In the genomic region with DNA sequence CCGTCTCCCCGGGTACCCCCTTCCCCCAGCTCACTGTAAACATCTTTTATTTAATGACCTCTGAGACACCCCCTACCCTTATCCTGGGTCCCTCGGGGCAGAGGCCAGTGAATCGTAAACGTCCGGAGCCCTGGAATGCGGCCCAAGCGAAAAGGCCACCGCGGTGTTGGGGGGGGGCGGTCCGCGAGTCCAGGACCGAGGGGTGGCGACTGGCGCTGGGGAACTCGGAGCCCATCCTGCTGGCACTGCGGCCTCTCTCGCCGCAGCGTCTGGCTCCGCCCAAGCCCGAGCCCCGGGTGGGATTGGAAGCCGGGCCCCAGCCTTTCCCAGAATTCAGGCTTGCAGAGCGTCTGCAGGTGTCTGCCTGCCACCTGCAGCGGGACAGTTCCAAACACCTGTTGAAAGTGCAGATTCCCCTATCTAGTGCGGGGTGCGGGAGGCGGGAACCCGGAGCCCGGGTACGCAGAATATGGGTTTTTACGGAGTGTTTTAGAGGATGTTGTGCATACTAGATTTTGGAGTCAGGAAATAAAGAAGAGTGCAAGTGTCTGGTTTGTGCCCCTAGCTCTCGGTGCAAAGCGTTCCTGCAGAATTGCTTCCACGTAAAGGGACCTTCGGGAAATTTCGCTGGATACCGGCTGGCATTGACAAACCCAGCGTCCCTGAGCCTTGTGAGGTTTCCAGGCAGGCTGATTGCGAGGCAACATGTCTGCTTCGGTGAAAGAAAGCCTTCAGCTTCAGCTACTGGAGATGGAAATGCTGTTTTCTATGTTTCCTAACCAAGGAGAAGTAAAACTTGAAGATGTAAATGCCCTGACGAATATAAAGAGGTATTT, we compare ENCODE assay signal across 8 cellular contexts. TPM values are rescaled to one million over a fixed set of nuclear protein-coding genes. Genes with fewer than 3 reads are reported as not detected.
DNase-seq lines count a peak whose midpoint lies in the region; ATAC-seq and TF ChIP-seq lines count a peak whose summit lies in the region.

No MANE protein-coding gene starts in this region.

- H3K36me3 Mint-ChIP-seq in activated T-helper 2 cell treated with anti-CD3 and anti-CD28 coated beads, Interferon-gamma antibody, Interleukin-2, Interleukin-4, amounts not matched to agents 10 μg/mL and 5 μg/mL and 100 μg/mL, durations not matched to agents 14 hours and 24 hours and 36 hours (ENCODE audit: low read depth), result peaks cover 25% of the 10 kb centered on the region
- peaks cover 20% of the 10 kb centered on the region for H3K36me3 Mint-ChIP-seq in nephron (ENCODE audit: low read depth)

- no peak overlapping the region for H3K27ac Mint-ChIP-seq in activated T-helper 2 cell treated with anti-CD3 and anti-CD28 coated beads, Interferon-gamma antibody, Interleukin-2, Interleukin-4, amounts not matched to agents 10 μg/mL and 5 μg/mL and 100 μg/mL, durations not matched to agents 14 hours and 24 hours and 36 hours
- H3K27ac Mint-ChIP-seq in nephron, result peak overlapping the region in 2 of 3 experiments; percentile 33 to 45

- no peaks in the 10 kb centered on the region for H3K9me3 Mint-ChIP-seq in activated T-helper 2 cell treated with anti-CD3 and anti-CD28 coated beads, Interferon-gamma antibody, Interleukin-2, Interleukin-4, amounts not matched to agents 10 μg/mL and 5 μg/mL and 100 μg/mL, durations not matched to agents 14 hours and 24 hours and 36 hours
- H3K9me3 Mint-ChIP-seq in nephron, result no peaks in the 10 kb centered on the region

- H3K27me3 Mint-ChIP-seq in activated T-helper 2 cell treated with anti-CD3 and anti-CD28 coated beads, Interferon-gamma antibody, Interleukin-2, Interleukin-4, amounts not matched to agents 10 μg/mL and 5 μg/mL and 100 μg/mL, durations not matched to agents 14 hours and 24 hours and 36 hours (ENCODE audit: low read depth), result peaks cover 6% of the 10 kb centered on the region
- H3K27me3 Mint-ChIP-seq in nephron (ENCODE audit: low read depth), result no peaks in the 10 kb centered on the region

- TF ChIP-seq CTCF in 22Rv1 (IDR thresholded peaks at IDR 0.05) (no peak), GM12864 (IDR thresholded peaks at IDR 0.05; ENCODE audit: low read depth, low read length, missing control alignments) (no peak), foreskin fibroblast (IDR thresholded peaks at IDR 0.05; ENCODE audit: low read depth, low read length) (no peak), nephron (IDR thresholded peaks at IDR 0.05; ENCODE audit: unreplicated experiment in 3 of 3) (no peak)

- peaks cover 17% of the 10 kb centered on the region for H3K4me1 Mint-ChIP-seq in activated T-helper 2 cell treated with anti-CD3 and anti-CD28 coated beads, Interferon-gamma antibody, Interleukin-2, Interleukin-4, amounts not matched to agents 10 μg/mL and 5 μg/mL and 100 μg/mL, durations not matched to agents 14 hours and 24 hours and 36 hours (ENCODE audit: low read depth)
- peaks cover 31% of the 10 kb centered on the region for H3K4me1 Mint-ChIP-seq in nephron

- H3K27ac ChIP-seq in 22Rv1, result peak overlapping the region; percentile 91

- intact Hi-C loops in activated T-helper 2 cell treated with anti-CD3 and anti-CD28 coated beads, Interferon-gamma antibody, Interleukin-2, Interleukin-4, amounts not matched to agents 10 μg/mL and 5 μg/mL and 100 μg/mL, durations not matched to agents 14 hours and 24 hours and 36 hours (cut with micrococcal nuclease), result loop anchor here (1.0 to 5.0 kb wide), 3 partner anchors 21 to 947 kb away; a partner anchor contains a TSS

- H3K4me3 ChIP-seq in GM12864 (ENCODE audit: low read depth, low read length), result peak overlapping the region; percentile 73
- peak overlapping the region; percentile 75 to 87 for H3K4me3 ChIP-seq in foreskin fibroblast (ENCODE audit: low read depth in 1 of 2, low read length in 2 of 2)

- ATAC-seq in HG02885 (IDR thresholded peaks at IDR 0.05; ENCODE audit: poor library complexity, unreplicated experiment) (peak; percentile 25), HG03097 (IDR thresholded peaks at IDR 0.05; ENCODE audit: low FRiP score, unreplicated experiment) (no peak)

- peak overlapping the region; percentile 71 for H3K4me3 Mint-ChIP-seq in activated T-helper 2 cell treated with anti-CD3 and anti-CD28 coated beads, Interferon-gamma antibody, Interleukin-2, Interleukin-4, amounts not matched to agents 10 μg/mL and 5 μg/mL and 100 μg/mL, durations not matched to agents 14 hours and 24 hours and 36 hours (ENCODE audit: low read depth)
- peak overlapping the region; percentile 80 to 94 (median 87) for H3K4me3 Mint-ChIP-seq in nephron

- DNase-seq in GM12864 (ENCODE audit: low read depth) (no peak), NCI-H748 (lab: John Stamatoyannopoulos, UW; ENCODE audit: unreplicated experiment) (peak; percentile 84), foreskin fibroblast (peak in 1 of 2 donors; percentile 54)
- peak; percentile 11 for DNase-seq in activated T-helper 2 cell treated with anti-CD3 and anti-CD28 coated beads, Interferon-gamma antibody, Interleukin-2, Interleukin-4, amounts not matched to agents 10 μg/mL and 5 μg/mL and 100 μg/mL, durations not matched to agents 14 hours and 24 hours and 36 hours (ENCODE audit: low spot score)

RNA-seq across cellular contexts. Expression of a gene that starts 0.8 kb away (rescaled TPM):
- total RNA-seq in activated T-helper 2 cell treated with anti-CD3 and anti-CD28 coated beads, Interferon-gamma antibody, Interleukin-2, Interleukin-4, amounts not matched to agents 10 μg/mL and 5 μg/mL and 100 μg/mL, durations not matched to agents 14 hours and 24 hours and 36 hours, result 1.4 and 1.5 TPM in 2 replicates

RNA-seq across cellular contexts. Expression of a gene that starts 0.9 kb away (rescaled TPM):
- 29.2 and 31.3 TPM in 2 replicates for total RNA-seq in activated T-helper 2 cell treated with anti-CD3 and anti-CD28 coated beads, Interferon-gamma antibody, Interleukin-2, Interleukin-4, amounts not matched to agents 10 μg/mL and 5 μg/mL and 100 μg/mL, durations not matched to agents 14 hours and 24 hours and 36 hours
